In the genomic region with DNA sequence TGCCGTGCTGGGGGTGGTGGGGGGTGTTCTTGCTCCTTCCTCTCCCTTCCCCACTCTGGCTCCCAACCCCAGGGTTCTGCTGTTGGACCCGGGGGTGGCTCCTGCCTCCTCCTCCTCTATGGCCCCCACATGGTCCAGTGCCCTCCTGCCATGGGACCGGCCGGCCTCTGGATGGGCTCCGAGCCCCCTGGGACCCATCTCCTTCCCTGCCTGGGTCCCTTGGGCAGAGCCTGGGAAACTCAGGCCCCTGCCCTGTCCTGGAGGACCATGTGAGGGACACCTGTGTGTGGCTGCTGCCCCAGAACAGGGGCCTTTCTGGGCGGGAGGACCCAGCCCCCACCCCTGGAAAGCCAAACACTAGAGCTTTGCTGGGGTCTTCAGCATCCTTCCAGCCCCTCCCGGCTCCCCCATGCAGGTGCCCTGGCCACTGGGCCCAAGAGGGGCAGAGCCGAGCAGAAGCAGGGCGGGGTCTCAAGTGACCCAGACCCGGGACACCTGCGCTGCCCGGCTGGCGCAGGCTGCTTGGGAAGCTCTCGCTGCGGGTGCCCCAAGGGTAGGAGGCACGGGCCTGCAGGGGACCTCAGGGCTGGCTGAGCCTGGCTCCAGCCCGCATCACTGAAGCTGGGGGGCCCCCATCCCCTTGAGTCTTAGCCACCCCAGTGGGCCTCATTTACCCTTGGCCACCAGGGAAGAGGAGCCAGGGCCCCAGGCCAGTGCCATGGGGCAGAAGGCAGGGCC, we compare ENCODE assay signal across 1 cellular context.
TF ChIP-seq lines count a peak whose summit lies in the region.

No MANE protein-coding gene starts in this region.

TF ChIP-seq in H1, 55 proteins besides CTCF, POLR2A, EP300 and RAD21:
- TF ChIP-seq GTF2F1 (IDR thresholded peaks at IDR 0.05; ENCODE audit: borderline replicate concordance, low read depth, low read length), result no peak
- TF ChIP-seq CBX8 (IDR thresholded peaks at IDR 0.05; ENCODE audit: borderline replicate concordance, low read depth, low read length), result no peak
- no peak for TF ChIP-seq KDM5A (IDR thresholded peaks at IDR 0.05; ENCODE audit: low read length)
- no peak for TF ChIP-seq SP2 (IDR thresholded peaks at IDR 0.05; ENCODE audit: low read length)
- TF ChIP-seq, protein P1, sequence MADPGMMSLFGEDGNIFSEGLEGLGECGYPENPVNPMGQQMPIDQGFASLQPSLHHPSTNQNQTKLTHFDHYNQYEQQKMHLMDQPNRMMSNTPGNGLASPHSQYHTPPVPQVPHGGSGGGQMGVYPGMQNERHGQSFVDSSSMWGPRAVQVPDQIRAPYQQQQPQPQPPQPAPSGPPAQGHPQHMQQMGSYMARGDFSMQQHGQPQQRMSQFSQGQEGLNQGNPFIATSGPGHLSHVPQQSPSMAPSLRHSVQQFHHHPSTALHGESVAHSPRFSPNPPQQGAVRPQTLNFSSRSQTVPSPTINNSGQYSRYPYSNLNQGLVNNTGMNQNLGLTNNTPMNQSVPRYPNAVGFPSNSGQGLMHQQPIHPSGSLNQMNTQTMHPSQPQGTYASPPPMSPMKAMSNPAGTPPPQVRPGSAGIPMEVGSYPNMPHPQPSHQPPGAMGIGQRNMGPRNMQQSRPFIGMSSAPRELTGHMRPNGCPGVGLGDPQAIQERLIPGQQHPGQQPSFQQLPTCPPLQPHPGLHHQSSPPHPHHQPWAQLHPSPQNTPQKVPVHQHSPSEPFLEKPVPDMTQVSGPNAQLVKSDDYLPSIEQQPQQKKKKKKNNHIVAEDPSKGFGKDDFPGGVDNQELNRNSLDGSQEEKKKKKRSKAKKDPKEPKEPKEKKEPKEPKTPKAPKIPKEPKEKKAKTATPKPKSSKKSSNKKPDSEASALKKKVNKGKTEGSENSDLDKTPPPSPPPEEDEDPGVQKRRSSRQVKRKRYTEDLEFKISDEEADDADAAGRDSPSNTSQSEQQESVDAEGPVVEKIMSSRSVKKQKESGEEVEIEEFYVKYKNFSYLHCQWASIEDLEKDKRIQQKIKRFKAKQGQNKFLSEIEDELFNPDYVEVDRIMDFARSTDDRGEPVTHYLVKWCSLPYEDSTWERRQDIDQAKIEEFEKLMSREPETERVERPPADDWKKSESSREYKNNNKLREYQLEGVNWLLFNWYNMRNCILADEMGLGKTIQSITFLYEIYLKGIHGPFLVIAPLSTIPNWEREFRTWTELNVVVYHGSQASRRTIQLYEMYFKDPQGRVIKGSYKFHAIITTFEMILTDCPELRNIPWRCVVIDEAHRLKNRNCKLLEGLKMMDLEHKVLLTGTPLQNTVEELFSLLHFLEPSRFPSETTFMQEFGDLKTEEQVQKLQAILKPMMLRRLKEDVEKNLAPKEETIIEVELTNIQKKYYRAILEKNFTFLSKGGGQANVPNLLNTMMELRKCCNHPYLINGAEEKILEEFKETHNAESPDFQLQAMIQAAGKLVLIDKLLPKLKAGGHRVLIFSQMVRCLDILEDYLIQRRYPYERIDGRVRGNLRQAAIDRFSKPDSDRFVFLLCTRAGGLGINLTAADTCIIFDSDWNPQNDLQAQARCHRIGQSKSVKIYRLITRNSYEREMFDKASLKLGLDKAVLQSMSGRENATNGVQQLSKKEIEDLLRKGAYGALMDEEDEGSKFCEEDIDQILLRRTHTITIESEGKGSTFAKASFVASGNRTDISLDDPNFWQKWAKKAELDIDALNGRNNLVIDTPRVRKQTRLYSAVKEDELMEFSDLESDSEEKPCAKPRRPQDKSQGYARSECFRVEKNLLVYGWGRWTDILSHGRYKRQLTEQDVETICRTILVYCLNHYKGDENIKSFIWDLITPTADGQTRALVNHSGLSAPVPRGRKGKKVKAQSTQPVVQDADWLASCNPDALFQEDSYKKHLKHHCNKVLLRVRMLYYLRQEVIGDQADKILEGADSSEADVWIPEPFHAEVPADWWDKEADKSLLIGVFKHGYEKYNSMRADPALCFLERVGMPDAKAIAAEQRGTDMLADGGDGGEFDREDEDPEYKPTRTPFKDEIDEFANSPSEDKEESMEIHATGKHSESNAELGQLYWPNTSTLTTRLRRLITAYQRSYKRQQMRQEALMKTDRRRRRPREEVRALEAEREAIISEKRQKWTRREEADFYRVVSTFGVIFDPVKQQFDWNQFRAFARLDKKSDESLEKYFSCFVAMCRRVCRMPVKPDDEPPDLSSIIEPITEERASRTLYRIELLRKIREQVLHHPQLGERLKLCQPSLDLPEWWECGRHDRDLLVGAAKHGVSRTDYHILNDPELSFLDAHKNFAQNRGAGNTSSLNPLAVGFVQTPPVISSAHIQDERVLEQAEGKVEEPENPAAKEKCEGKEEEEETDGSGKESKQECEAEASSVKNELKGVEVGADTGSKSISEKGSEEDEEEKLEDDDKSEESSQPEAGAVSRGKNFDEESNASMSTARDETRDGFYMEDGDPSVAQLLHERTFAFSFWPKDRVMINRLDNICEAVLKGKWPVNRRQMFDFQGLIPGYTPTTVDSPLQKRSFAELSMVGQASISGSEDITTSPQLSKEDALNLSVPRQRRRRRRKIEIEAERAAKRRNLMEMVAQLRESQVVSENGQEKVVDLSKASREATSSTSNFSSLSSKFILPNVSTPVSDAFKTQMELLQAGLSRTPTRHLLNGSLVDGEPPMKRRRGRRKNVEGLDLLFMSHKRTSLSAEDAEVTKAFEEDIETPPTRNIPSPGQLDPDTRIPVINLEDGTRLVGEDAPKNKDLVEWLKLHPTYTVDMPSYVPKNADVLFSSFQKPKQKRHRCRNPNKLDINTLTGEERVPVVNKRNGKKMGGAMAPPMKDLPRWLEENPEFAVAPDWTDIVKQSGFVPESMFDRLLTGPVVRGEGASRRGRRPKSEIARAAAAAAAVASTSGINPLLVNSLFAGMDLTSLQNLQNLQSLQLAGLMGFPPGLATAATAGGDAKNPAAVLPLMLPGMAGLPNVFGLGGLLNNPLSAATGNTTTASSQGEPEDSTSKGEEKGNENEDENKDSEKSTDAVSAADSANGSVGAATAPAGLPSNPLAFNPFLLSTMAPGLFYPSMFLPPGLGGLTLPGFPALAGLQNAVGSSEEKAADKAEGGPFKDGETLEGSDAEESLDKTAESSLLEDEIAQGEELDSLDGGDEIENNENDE (IDR thresholded peaks at IDR 0.05; ENCODE audit: insufficient replicate concordance, low read length), result no peak
TF ChIP-seq in H1: peak in this region for 0.
